ENCODE assay signal across 8 cellular contexts in the genomic region with DNA sequence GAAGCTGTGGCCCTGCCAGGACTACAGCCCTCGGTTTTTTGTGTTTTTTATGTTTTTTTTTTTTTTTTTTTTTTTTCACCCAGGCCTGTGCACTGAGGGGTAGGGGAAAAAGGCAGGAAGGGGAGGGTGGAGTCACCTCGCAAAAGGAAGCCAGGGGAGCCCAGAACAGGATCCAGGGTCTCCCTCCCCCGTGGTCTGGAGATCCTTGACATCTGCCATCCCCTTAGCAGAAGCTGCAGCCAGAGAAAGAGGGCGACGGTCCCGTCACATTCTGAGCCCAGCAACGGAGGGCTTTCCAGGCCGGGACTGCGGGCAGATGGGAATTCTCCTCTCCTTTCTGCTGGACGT. TPM values are rescaled to one million over a fixed set of nuclear protein-coding genes. Genes with fewer than 3 reads are reported as not detected.
DNase-seq lines count a peak whose midpoint lies in the region; ATAC-seq and TF ChIP-seq lines count a peak whose summit lies in the region.

No MANE protein-coding gene starts in this region.

- TF ChIP-seq EP300 in stomach (IDR thresholded peaks at IDR 0.05) = no peak

- peak; percentile 59 for DNase-seq in NCI-H82 (lab: John Stamatoyannopoulos, UW)
- DNase-seq in NCI-H82 treated with DMSO at 0.1 percent for 48 hours (lab: John Stamatoyannopoulos, UW; ENCODE audit: unreplicated experiment) = no peak
- DNase-seq in adrenal gland = peak in 1 of 7 donors; percentile 24
- no peak for DNase-seq in immature natural killer cell
- DNase-seq in stomach = no peak
- no peak for DNase-seq in left colon

- TF ChIP-seq CTCF in adrenal gland (IDR thresholded peaks at IDR 0.05) = no peak
- no peak for TF ChIP-seq CTCF in stomach (IDR thresholded peaks at IDR 0.05)

- H3K4me1 Mint-ChIP-seq in immature natural killer cell = peaks cover 9 to 16% of the 10 kb centered on the region in 2 donors

- peaks cover 4 to 7% (median 6%) of the 10 kb centered on the region in 3 donors for H3K27me3 Mint-ChIP-seq in immature natural killer cell (ENCODE audit: low read depth in 3 of 3)

- H3K36me3 Mint-ChIP-seq in immature natural killer cell = no peaks in the 10 kb centered on the region

- no peaks in the 10 kb centered on the region for H3K9me3 Mint-ChIP-seq in immature natural killer cell

- intact Hi-C loops in adrenal gland (cut with DNase I) = no loop called here
- intact Hi-C loops in stomach (cut with DNase I; ENCODE audit: low total_unique reads) = no loop called here
- intact Hi-C loops in left colon (cut with DNase I, micrococcal nuclease) = no loop called here

- peak overlapping the region in 2 of 4 donors; percentile 37 to 65 for H3K4me3 ChIP-seq in adrenal gland
- H3K4me3 ChIP-seq in stomach = peak overlapping the region; percentile 51 to 66 (median 64)

- H3K4me1 ChIP-seq in adrenal gland (replicated peaks in 1 of 2) (no peaks in the 10 kb centered on the region), stomach (peaks cover 0 to 14% (median 14%) of the 10 kb centered on the region in 4 donors)

- no peak for TF ChIP-seq POLR2A in adrenal gland (IDR thresholded peaks at IDR 0.05)
- TF ChIP-seq POLR2A in stomach (IDR thresholded peaks at IDR 0.05) = no peak

- H3K27ac ChIP-seq in adrenal gland = peak overlapping the region in 3 of 5 donors; percentile 28 to 88 (median 74)
- peak overlapping the region in 4 of 5 donors; percentile 77 to 83 (median 80) for H3K27ac ChIP-seq in stomach

- H3K36me3 ChIP-seq in adrenal gland (replicated peaks in 1 of 2) (no peaks in the 10 kb centered on the region), stomach (no peaks in the 10 kb centered on the region)

- peak overlapping the region; percentile 76 to 87 (median 82) for H3K4me3 Mint-ChIP-seq in immature natural killer cell

- no peaks in the 10 kb centered on the region for H3K27me3 ChIP-seq in adrenal gland
- H3K27me3 ChIP-seq in stomach = peaks cover 0 to 3% (median 0%) of the 10 kb centered on the region in 3 donors

- WGBS in adrenal gland, 4 donors = 12 to 22% (median 15%) methylated on average over 1 to 10 of the region's 10 CpGs
- WGBS in stomach, 5 donors = 12 to 27% (median 18%) methylated on average over 10 of the region's 10 CpGs

- no peaks in the 10 kb centered on the region for H3K9me3 ChIP-seq in adrenal gland (replicated peaks in 1 of 3)
- H3K9me3 ChIP-seq in stomach = no peaks in the 10 kb centered on the region

- ATAC-seq in left colon (no peak), HG03469 (IDR thresholded peaks at IDR 0.05; ENCODE audit: unreplicated experiment) (no peak), GM18907 (IDR thresholded peaks at IDR 0.05; ENCODE audit: unreplicated experiment) (no peak)

- H3K27ac Mint-ChIP-seq in immature natural killer cell = peak overlapping the region in 1 of 6 donors; percentile 51

RNA-seq across cellular contexts. Expression of gene PHOSPHO1, which starts 29.1 kb away (rescaled TPM):
- total RNA-seq in adrenal gland (under 1 TPM in 4 of 8 donors, not detected in 4; 0.25 to 0.84 (median 0.60) TPM), stomach (1 to 10 TPM in 2 of 5 donors, not detected in 3; 1.7 to 7.7 TPM), left colon (not detected)
- polyA plus RNA-seq in adrenal gland (under 1 TPM in 2 of 3 donors, not detected in 1; 0.56 to 0.61 TPM), immature natural killer cell (1 to 10 TPM in 2 of 3 donors, under 1 TPM in 1; 0.77 to 3.6 (median 2.0) TPM), stomach (under 1 TPM in 1 of 3 donors, not detected in 2; 0.35 TPM)

RNA-seq across cellular contexts. Expression of gene ABI3, which starts 49.1 kb away (rescaled TPM):
- 10 to 100 TPM; 10.4 to 39.9 (median 17.5) TPM for total RNA-seq in adrenal gland
- polyA plus RNA-seq in adrenal gland = 10 to 100 TPM in 2 of 3 donors, 1 to 10 TPM in 1; 4.4 to 15.1 (median 13.0) TPM
- polyA plus RNA-seq in immature natural killer cell = 100 to 1,000 TPM; 149 to 338 (median 289) TPM
- 10 to 100 TPM in 2 of 5 donors, 1 to 10 TPM in 3; 1.3 to 72.4 (median 3.1) TPM for total RNA-seq in stomach
- 1 to 10 TPM; 4.1 to 9.9 (median 9.5) TPM for polyA plus RNA-seq in stomach
- total RNA-seq in left colon = 1 to 10 TPM; 3.4 to 7.6 TPM

RNA-seq across cellular contexts. Expression of gene GNGT2, which starts 49.3 kb away (rescaled TPM):
- total RNA-seq in adrenal gland (10 to 100 TPM in 1 of 8 donors, 1 to 10 TPM in 7; 1.2 to 31.9 (median 3.4) TPM), stomach (100 to 1,000 TPM in 1 of 5 donors, 1 to 10 TPM in 2, not detected in 2; 1.6 to 134 (median 1.7) TPM), left colon (1 to 10 TPM; 1.3 to 1.4 TPM)
- polyA plus RNA-seq in adrenal gland (1 to 10 TPM; 3.2 to 6.5 (median 3.3) TPM), immature natural killer cell (100 to 1,000 TPM; 110 to 238 (median 131) TPM), stomach (1 to 10 TPM; 2.7 to 2.9 (median 2.9) TPM)
